1 cellular context compared by ENCODE assay signal in genomic region chr7:54987772-54988171, GRCh38.
A peak's percentile ranks its signal among the peaks of the same experiment; 100 is the strongest.
TF ChIP-seq lines count a peak whose summit lies in the region.

No MANE protein-coding gene starts in this region.

TF ChIP-seq in HepG2, 621 proteins besides CTCF, POLR2A, EP300 and RAD21 (continued from another document and continues in another):
- TF ChIP-seq ZNF292 (CRISPR knock-in tag; IDR thresholded peaks at IDR 0.05; ENCODE audit: borderline replicate concordance, low read depth) (no peak), FLYWCH1 (CRISPR knock-in tag; IDR thresholded peaks at IDR 0.05) (no peak), THAP11 (CRISPR knock-in tag; IDR thresholded peaks at IDR 0.05) (0 out of 2 replicates have a peak, but pooled peaks have one; percentile 30), AGO2 (optimal IDR thresholded peaks at IDR 0.05; ENCODE audit: low read depth, low read length) (no peak), NR2F1 (CRISPR knock-in tag; IDR thresholded peaks at IDR 0.05) (peak in 1 of 2 experiments; percentile 41; a peak in 1 of 4 replicates), ZNF768 (CRISPR knock-in tag; IDR thresholded peaks at IDR 0.05) (no peak), FOXA3 (CRISPR knock-in tag; IDR thresholded peaks at IDR 0.05) (peak; percentile 95), CHD4 (IDR thresholded peaks at IDR 0.05; ENCODE audit: borderline replicate concordance, low read length) (no peak), THYN1 (CRISPR knock-in tag; IDR thresholded peaks at IDR 0.05; ENCODE audit: borderline replicate concordance, low read depth) (no peak), HDAC1 (CRISPR knock-in tag; IDR thresholded peaks at IDR 0.05) (peak; percentile 69), HNF1A (IDR thresholded peaks at IDR 0.05; ENCODE audit: low read depth) (no peak), HNF1A (CRISPR knock-in tag; IDR thresholded peaks at IDR 0.05; ENCODE audit: borderline replicate concordance) (no peak), ZNF333 (CRISPR knock-in tag; IDR thresholded peaks at IDR 0.05; ENCODE audit: borderline replicate concordance) (no peak), RFXANK (CRISPR knock-in tag; IDR thresholded peaks at IDR 0.05) (no peak), ZNF552 (CRISPR knock-in tag; IDR thresholded peaks at IDR 0.05; ENCODE audit: borderline replicate concordance) (no peak), PBX2 (CRISPR knock-in tag; IDR thresholded peaks at IDR 0.05) (0 out of 2 replicates have a peak, but pooled peaks have one; percentile 19), CREM (IDR thresholded peaks at IDR 0.05) (peak; percentile 44; the same call in 1 of the 2 replicates), CREM (CRISPR knock-in tag; IDR thresholded peaks at IDR 0.05) (no peak), NR0B2 (CRISPR knock-in tag; IDR thresholded peaks at IDR 0.05) (no peak), FOXM1 (CRISPR knock-in tag; IDR thresholded peaks at IDR 0.05) (no peak), RFX1 (IDR thresholded peaks at IDR 0.05) (no peak), ZNF280B (CRISPR knock-in tag; IDR thresholded peaks at IDR 0.05; ENCODE audit: borderline replicate concordance) (no peak), SMC3 (IDR thresholded peaks at IDR 0.05; ENCODE audit: low read length) (no peak), SMYD3 (CRISPR knock-in tag; IDR thresholded peaks at IDR 0.05) (no peak), PHF5A (CRISPR knock-in tag; IDR thresholded peaks at IDR 0.05; ENCODE audit: low read depth, unreplicated experiment) (no peak), FUBP1 (CRISPR knock-in tag; IDR thresholded peaks at IDR 0.05; ENCODE audit: borderline replicate concordance) (no peak), CERS6 (CRISPR knock-in tag; IDR thresholded peaks at IDR 0.05) (no peak), TRIM22 (IDR thresholded peaks at IDR 0.05) (no peak), MATR3 (CRISPR knock-in tag; IDR thresholded peaks at IDR 0.05) (no peak), NR2F2 (IDR thresholded peaks at IDR 0.05; ENCODE audit: borderline replicate concordance, low read depth) (peak; percentile 84; the same call in 1 of the 2 replicates), NCOA5 (CRISPR knock-in tag; IDR thresholded peaks at IDR 0.05) (no peak), ZNF382 (CRISPR knock-in tag; IDR thresholded peaks at IDR 0.05; ENCODE audit: borderline replicate concordance) (no peak), RFX3 (CRISPR knock-in tag; IDR thresholded peaks at IDR 0.05) (no peak), SPEN (CRISPR knock-in tag; IDR thresholded peaks at IDR 0.05; ENCODE audit: low read depth) (no peak), ZNF570 (CRISPR knock-in tag; IDR thresholded peaks at IDR 0.05; ENCODE audit: borderline replicate concordance) (no peak), PLSCR1 (CRISPR knock-in tag; IDR thresholded peaks at IDR 0.05; ENCODE audit: borderline replicate concordance) (no peak), BCL6 (CRISPR knock-in tag; IDR thresholded peaks at IDR 0.05) (peak; percentile 49; the same call in 1 of the 2 replicates)
- TF ChIP-seq, protein P1, sequence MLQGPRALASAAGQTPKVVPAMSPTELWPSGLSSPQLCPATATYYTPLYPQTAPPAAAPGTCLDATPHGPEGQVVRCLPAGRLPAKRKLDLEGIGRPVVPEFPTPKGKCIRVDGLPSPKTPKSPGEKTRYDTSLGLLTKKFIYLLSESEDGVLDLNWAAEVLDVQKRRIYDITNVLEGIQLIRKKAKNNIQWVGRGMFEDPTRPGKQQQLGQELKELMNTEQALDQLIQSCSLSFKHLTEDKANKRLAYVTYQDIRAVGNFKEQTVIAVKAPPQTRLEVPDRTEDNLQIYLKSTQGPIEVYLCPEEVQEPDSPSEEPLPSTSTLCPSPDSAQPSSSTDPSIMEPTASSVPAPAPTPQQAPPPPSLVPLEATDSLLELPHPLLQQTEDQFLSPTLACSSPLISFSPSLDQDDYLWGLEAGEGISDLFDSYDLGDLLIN (CRISPR knock-in tag; IDR thresholded peaks at IDR 0.05; ENCODE audit: borderline replicate concordance), result no peak
- TF ChIP-seq, protein P2, sequence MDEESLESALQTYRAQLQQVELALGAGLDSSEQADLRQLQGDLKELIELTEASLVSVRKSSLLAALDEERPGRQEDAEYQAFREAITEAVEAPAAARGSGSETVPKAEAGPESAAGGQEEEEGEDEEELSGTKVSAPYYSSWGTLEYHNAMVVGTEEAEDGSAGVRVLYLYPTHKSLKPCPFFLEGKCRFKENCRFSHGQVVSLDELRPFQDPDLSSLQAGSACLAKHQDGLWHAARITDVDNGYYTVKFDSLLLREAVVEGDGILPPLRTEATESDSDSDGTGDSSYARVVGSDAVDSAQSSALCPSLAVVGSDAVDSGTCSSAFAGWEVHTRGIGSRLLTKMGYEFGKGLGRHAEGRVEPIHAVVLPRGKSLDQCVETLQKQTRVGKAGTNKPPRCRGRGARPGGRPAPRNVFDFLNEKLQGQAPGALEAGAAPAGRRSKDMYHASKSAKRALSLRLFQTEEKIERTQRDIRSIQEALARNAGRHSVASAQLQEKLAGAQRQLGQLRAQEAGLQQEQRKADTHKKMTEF (CRISPR knock-in tag; IDR thresholded peaks at IDR 0.05), result no peak
- TF ChIP-seq, protein P3, sequence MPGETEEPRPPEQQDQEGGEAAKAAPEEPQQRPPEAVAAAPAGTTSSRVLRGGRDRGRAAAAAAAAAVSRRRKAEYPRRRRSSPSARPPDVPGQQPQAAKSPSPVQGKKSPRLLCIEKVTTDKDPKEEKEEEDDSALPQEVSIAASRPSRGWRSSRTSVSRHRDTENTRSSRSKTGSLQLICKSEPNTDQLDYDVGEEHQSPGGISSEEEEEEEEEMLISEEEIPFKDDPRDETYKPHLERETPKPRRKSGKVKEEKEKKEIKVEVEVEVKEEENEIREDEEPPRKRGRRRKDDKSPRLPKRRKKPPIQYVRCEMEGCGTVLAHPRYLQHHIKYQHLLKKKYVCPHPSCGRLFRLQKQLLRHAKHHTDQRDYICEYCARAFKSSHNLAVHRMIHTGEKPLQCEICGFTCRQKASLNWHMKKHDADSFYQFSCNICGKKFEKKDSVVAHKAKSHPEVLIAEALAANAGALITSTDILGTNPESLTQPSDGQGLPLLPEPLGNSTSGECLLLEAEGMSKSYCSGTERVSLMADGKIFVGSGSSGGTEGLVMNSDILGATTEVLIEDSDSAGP (CRISPR knock-in tag; IDR thresholded peaks at IDR 0.05; ENCODE audit: borderline replicate concordance), result no peak
- TF ChIP-seq, protein P4, sequence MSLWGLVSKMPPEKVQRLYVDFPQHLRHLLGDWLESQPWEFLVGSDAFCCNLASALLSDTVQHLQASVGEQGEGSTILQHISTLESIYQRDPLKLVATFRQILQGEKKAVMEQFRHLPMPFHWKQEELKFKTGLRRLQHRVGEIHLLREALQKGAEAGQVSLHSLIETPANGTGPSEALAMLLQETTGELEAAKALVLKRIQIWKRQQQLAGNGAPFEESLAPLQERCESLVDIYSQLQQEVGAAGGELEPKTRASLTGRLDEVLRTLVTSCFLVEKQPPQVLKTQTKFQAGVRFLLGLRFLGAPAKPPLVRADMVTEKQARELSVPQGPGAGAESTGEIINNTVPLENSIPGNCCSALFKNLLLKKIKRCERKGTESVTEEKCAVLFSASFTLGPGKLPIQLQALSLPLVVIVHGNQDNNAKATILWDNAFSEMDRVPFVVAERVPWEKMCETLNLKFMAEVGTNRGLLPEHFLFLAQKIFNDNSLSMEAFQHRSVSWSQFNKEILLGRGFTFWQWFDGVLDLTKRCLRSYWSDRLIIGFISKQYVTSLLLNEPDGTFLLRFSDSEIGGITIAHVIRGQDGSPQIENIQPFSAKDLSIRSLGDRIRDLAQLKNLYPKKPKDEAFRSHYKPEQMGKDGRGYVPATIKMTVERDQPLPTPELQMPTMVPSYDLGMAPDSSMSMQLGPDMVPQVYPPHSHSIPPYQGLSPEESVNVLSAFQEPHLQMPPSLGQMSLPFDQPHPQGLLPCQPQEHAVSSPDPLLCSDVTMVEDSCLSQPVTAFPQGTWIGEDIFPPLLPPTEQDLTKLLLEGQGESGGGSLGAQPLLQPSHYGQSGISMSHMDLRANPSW (CRISPR knock-in tag; IDR thresholded peaks at IDR 0.05; ENCODE audit: borderline replicate concordance), result no peak
